In genomic region chr12:108842364-108842763, GRCh38 we compare ENCODE assay signal across 2 cellular contexts.
TF ChIP-seq lines count a peak whose summit lies in the region.

No MANE protein-coding gene starts in this region.

TF ChIP-seq in HCT116, 20 proteins besides CTCF, POLR2A, EP300 and RAD21:
- TF ChIP-seq TCF7L2 (IDR thresholded peaks at IDR 0.05; ENCODE audit: borderline replicate concordance, extremely low read depth, insufficient read depth, insufficient read length) (no peak), ATF3 (IDR thresholded peaks at IDR 0.05) (no peak)

TF ChIP-seq in H1, 55 proteins besides CTCF, POLR2A, EP300 and RAD21:
- TF ChIP-seq PHF8 (conservative IDR thresholded peaks at IDR 0.05; ENCODE audit: low read depth, low read length) (no peak), RXRA (IDR thresholded peaks at IDR 0.05; ENCODE audit: insufficient read depth, low read depth, low read length) (no peak), BRCA1 (IDR thresholded peaks at IDR 0.05; ENCODE audit: low read depth, low read length) (no peak), SUZ12 (IDR thresholded peaks at IDR 0.05; ENCODE audit: low read length) (no peak), SIRT6 (IDR thresholded peaks at IDR 0.05; ENCODE audit: low read length) (no peak), RNF2 (IDR thresholded peaks at IDR 0.05; ENCODE audit: borderline replicate concordance, low read depth, low read length, missing control alignments, poor library complexity, severe bottlenecking) (no peak)
